1 cellular context compared by ENCODE assay signal in the genomic region with DNA sequence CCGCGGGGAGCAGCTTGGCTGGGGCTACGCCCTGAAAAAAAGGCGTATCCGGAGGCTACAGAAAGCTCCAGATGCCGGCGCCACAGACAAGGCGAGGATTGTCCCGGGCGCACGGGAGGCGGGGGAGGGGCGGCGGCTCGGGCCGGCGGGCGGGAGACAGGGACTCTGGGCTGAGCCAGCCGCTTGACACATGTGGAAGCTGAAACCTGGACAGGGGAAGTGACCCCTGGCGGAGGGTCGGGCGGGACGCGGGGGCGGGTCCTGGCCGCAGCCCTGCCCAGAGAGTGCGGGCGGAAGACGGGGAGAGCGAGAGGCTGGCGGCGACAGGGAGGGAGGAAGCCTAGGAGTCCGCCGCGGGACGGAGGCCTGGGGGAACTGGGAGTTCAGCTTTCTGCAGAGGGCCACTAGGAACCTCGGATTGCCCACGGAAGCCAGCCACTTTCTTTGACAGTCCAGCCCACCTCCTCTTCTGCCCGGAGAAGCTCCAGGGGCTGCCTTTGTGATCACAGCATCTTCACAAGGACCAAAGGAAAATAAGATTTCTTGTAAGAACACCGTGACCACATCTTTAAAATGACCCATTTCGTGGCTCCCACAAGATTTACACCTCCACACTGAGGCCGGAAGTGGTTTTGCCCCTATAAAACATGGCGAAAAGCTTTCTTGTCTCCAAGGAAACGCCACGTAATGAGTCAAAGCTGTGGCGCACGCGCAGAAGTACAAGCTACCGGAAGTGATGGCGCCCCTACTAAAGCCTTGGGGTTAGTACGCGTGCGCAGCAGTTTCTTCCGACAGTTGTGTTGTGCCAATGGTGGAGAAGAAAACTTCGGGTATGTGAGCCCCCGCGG.
TF ChIP-seq lines count a peak whose summit lies in the region.

A gene with protein sequence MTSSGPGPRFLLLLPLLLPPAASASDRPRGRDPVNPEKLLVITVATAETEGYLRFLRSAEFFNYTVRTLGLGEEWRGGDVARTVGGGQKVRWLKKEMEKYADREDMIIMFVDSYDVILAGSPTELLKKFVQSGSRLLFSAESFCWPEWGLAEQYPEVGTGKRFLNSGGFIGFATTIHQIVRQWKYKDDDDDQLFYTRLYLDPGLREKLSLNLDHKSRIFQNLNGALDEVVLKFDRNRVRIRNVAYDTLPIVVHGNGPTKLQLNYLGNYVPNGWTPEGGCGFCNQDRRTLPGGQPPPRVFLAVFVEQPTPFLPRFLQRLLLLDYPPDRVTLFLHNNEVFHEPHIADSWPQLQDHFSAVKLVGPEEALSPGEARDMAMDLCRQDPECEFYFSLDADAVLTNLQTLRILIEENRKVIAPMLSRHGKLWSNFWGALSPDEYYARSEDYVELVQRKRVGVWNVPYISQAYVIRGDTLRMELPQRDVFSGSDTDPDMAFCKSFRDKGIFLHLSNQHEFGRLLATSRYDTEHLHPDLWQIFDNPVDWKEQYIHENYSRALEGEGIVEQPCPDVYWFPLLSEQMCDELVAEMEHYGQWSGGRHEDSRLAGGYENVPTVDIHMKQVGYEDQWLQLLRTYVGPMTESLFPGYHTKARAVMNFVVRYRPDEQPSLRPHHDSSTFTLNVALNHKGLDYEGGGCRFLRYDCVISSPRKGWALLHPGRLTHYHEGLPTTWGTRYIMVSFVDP (minus strand): TSS at position 194 of the 848 bp plus-strand sequence. CDS start 307 bp downstream, outside the sequence.
A gene (plus strand): TSS at position 778 of the 848 bp plus-strand sequence. CDS start 31 bp downstream, at position 809.

TF ChIP-seq in HepG2, 621 proteins besides CTCF, POLR2A, EP300 and RAD21 (continued from another document and continues in another):
- TF ChIP-seq, protein P1, sequence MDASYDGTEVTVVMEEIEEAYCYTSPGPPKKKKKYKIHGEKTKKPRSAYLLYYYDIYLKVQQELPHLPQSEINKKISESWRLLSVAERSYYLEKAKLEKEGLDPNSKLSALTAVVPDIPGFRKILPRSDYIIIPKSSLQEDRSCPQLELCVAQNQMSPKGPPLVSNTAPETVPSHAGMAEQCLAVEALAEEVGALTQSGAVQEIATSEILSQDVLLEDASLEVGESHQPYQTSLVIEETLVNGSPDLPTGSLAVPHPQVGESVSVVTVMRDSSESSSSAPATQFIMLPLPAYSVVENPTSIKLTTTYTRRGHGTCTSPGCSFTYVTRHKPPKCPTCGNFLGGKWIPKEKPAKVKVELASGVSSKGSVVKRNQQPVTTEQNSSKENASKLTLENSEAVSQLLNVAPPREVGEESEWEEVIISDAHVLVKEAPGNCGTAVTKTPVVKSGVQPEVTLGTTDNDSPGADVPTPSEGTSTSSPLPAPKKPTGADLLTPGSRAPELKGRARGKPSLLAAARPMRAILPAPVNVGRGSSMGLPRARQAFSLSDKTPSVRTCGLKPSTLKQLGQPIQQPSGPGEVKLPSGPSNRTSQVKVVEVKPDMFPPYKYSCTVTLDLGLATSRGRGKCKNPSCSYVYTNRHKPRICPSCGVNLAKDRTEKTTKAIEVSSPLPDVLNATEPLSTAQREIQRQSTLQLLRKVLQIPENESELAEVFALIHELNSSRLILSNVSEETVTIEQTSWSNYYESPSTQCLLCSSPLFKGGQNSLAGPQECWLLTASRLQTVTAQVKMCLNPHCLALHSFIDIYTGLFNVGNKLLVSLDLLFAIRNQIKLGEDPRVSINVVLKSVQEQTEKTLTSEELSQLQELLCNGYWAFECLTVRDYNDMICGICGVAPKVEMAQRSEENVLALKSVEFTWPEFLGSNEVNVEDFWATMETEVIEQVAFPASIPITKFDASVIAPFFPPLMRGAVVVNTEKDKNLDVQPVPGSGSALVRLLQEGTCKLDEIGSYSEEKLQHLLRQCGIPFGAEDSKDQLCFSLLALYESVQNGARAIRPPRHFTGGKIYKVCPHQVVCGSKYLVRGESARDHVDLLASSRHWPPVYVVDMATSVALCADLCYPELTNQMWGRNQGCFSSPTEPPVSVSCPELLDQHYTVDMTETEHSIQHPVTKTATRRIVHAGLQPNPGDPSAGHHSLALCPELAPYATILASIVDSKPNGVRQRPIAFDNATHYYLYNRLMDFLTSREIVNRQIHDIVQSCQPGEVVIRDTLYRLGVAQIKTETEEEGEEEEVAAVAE (CRISPR knock-in tag; IDR thresholded peaks at IDR 0.05; ENCODE audit: borderline replicate concordance) = peak; percentile 71; the same call in 1 of the 2 replicates
- TF ChIP-seq, protein P2, sequence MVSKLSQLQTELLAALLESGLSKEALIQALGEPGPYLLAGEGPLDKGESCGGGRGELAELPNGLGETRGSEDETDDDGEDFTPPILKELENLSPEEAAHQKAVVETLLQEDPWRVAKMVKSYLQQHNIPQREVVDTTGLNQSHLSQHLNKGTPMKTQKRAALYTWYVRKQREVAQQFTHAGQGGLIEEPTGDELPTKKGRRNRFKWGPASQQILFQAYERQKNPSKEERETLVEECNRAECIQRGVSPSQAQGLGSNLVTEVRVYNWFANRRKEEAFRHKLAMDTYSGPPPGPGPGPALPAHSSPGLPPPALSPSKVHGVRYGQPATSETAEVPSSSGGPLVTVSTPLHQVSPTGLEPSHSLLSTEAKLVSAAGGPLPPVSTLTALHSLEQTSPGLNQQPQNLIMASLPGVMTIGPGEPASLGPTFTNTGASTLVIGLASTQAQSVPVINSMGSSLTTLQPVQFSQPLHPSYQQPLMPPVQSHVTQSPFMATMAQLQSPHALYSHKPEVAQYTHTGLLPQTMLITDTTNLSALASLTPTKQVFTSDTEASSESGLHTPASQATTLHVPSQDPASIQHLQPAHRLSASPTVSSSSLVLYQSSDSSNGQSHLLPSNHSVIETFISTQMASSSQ (IDR thresholded peaks at IDR 0.05; ENCODE audit: low read depth) = no peak
- TF ChIP-seq, protein P2 (CRISPR knock-in tag; IDR thresholded peaks at IDR 0.05; ENCODE audit: borderline replicate concordance) = 0 out of 2 replicates have a peak, but pooled peaks have one; percentile 5
- TF ChIP-seq ZSCAN21 (CRISPR knock-in tag; IDR thresholded peaks at IDR 0.05; ENCODE audit: borderline replicate concordance) = 0 out of 2 replicates have a peak, but pooled peaks have one; percentile 75
- TF ChIP-seq DR1 (CRISPR knock-in tag; IDR thresholded peaks at IDR 0.05) = peak; percentile 31; the same call in 1 of the 2 replicates
- TF ChIP-seq, protein P3, sequence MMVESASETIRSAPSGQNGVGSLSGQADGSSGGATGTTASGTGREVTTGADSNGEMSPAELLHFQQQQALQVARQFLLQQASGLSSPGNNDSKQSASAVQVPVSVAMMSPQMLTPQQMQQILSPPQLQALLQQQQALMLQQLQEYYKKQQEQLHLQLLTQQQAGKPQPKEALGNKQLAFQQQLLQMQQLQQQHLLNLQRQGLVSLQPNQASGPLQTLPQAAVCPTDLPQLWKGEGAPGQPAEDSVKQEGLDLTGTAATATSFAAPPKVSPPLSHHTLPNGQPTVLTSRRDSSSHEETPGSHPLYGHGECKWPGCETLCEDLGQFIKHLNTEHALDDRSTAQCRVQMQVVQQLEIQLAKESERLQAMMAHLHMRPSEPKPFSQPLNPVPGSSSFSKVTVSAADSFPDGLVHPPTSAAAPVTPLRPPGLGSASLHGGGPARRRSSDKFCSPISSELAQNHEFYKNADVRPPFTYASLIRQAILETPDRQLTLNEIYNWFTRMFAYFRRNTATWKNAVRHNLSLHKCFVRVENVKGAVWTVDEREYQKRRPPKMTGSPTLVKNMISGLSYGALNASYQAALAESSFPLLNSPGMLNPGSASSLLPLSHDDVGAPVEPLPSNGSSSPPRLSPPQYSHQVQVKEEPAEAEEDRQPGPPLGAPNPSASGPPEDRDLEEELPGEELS (CRISPR knock-in tag; IDR thresholded peaks at IDR 0.05) = peak; percentile 36; the same call in 1 of the 2 replicates
- TF ChIP-seq KLF12 (CRISPR knock-in tag; IDR thresholded peaks at IDR 0.05; ENCODE audit: borderline replicate concordance) = peak; percentile 62; the same call in 1 of the 2 replicates
- TF ChIP-seq ZNF124 (CRISPR knock-in tag; IDR thresholded peaks at IDR 0.05) = peak; percentile 67; the same call in 1 of the 2 replicates
- TF ChIP-seq, protein P4, sequence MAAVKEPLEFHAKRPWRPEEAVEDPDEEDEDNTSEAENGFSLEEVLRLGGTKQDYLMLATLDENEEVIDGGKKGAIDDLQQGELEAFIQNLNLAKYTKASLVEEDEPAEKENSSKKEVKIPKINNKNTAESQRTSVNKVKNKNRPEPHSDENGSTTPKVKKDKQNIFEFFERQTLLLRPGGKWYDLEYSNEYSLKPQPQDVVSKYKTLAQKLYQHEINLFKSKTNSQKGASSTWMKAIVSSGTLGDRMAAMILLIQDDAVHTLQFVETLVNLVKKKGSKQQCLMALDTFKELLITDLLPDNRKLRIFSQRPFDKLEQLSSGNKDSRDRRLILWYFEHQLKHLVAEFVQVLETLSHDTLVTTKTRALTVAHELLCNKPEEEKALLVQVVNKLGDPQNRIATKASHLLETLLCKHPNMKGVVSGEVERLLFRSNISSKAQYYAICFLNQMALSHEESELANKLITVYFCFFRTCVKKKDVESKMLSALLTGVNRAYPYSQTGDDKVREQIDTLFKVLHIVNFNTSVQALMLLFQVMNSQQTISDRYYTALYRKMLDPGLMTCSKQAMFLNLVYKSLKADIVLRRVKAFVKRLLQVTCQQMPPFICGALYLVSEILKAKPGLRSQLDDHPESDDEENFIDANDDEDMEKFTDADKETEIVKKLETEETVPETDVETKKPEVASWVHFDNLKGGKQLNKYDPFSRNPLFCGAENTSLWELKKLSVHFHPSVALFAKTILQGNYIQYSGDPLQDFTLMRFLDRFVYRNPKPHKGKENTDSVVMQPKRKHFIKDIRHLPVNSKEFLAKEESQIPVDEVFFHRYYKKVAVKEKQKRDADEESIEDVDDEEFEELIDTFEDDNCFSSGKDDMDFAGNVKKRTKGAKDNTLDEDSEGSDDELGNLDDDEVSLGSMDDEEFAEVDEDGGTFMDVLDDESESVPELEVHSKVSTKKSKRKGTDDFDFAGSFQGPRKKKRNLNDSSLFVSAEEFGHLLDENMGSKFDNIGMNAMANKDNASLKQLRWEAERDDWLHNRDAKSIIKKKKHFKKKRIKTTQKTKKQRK (IDR thresholded peaks at IDR 0.05; ENCODE audit: low read length) = no peak
- TF ChIP-seq PHF8 (CRISPR knock-in tag; IDR thresholded peaks at IDR 0.05) = peak; percentile 64
- 0 out of 2 replicates have a peak, but pooled peaks have one; percentile 23 for TF ChIP-seq GATA4 (IDR thresholded peaks at IDR 0.05; ENCODE audit: borderline replicate concordance, low read depth)
- TF ChIP-seq, protein P5, sequence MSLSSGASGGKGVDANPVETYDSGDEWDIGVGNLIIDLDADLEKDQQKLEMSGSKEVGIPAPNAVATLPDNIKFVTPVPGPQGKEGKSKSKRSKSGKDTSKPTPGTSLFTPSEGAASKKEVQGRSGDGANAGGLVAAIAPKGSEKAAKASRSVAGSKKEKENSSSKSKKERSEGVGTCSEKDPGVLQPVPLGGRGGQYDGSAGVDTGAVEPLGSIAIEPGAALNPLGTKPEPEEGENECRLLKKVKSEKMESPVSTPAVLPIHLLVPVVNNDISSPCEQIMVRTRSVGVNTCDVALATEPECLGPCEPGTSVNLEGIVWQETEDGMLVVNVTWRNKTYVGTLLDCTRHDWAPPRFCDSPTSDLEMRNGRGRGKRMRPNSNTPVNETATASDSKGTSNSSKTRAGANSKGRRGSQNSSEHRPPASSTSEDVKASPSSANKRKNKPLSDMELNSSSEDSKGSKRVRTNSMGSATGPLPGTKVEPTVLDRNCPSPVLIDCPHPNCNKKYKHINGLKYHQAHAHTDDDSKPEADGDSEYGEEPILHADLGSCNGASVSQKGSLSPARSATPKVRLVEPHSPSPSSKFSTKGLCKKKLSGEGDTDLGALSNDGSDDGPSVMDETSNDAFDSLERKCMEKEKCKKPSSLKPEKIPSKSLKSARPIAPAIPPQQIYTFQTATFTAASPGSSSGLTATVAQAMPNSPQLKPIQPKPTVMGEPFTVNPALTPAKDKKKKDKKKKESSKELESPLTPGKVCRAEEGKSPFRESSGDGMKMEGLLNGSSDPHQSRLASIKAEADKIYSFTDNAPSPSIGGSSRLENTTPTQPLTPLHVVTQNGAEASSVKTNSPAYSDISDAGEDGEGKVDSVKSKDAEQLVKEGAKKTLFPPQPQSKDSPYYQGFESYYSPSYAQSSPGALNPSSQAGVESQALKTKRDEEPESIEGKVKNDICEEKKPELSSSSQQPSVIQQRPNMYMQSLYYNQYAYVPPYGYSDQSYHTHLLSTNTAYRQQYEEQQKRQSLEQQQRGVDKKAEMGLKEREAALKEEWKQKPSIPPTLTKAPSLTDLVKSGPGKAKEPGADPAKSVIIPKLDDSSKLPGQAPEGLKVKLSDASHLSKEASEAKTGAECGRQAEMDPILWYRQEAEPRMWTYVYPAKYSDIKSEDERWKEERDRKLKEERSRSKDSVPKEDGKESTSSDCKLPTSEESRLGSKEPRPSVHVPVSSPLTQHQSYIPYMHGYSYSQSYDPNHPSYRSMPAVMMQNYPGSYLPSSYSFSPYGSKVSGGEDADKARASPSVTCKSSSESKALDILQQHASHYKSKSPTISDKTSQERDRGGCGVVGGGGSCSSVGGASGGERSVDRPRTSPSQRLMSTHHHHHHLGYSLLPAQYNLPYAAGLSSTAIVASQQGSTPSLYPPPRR (CRISPR knock-in tag; IDR thresholded peaks at IDR 0.05; ENCODE audit: borderline replicate concordance) = peak; percentile 24; the same call in 1 of the 2 replicates
- TF ChIP-seq, protein P6, sequence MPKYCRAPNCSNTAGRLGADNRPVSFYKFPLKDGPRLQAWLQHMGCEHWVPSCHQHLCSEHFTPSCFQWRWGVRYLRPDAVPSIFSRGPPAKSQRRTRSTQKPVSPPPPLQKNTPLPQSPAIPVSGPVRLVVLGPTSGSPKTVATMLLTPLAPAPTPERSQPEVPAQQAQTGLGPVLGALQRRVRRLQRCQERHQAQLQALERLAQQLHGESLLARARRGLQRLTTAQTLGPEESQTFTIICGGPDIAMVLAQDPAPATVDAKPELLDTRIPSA (CRISPR knock-in tag; IDR thresholded peaks at IDR 0.05; ENCODE audit: borderline replicate concordance) = no peak
- TF ChIP-seq MIER3 (CRISPR knock-in tag; IDR thresholded peaks at IDR 0.05; ENCODE audit: borderline replicate concordance) = 0 out of 2 replicates have a peak, but pooled peaks have one; percentile 17
